Comparison of ENCODE assay signal across 10 cellular contexts in genomic region chr6:35568967-35569606, GRCh38. TPM values are rescaled to one million over a fixed set of nuclear protein-coding genes. Genes with fewer than 3 reads are reported as not detected.
DNase-seq lines count a peak whose midpoint lies in the region; ATAC-seq, FAIRE-seq and TF ChIP-seq lines count a peak whose summit lies in the region.
"Had no signal": no experiment of that assay in that cellular context is flagged by ENCODE, and none has a peak within 500 bp of the region (broad histone marks: within the 10 kb centered on the region; RNA-seq: fewer than 3 reads in every experiment).

No MANE protein-coding gene starts in this region.

- peaks cover 11 to 12% of the 10 kb centered on the region in 2 experiments for H3K27me3 ChIP-seq in endothelial cell of umbilical vein (ENCODE audit: control insufficient read depth in 2 of 2, insufficient read depth in 2 of 2, low read length in 2 of 2)
- H3K27me3 ChIP-seq: BLaER1 had no signal

- no peak overlapping the region for H3K4me3 ChIP-seq in endothelial cell of umbilical vein (replicated peaks in 1 of 3; ENCODE audit: insufficient read depth in 1 of 3, low read depth in 1 of 3, low read length in 3 of 3)
- H3K4me3 ChIP-seq: BLaER1 had no signal

- H3K9me1 ChIP-seq in endothelial cell of umbilical vein (replicated peaks; ENCODE audit: control insufficient read depth, extremely low read depth, insufficient read depth, low read length) = no peaks in the 10 kb centered on the region

- H3K36me3 Mint-ChIP-seq in activated CD4-positive, alpha-beta T cell treated with anti-CD3 and anti-CD28 coated beads for 36 hours (ENCODE audit: low read depth) = peaks cover 11% of the 10 kb centered on the region

- peak; percentile 80 for ATAC-seq in activated CD4-positive, alpha-beta T cell treated with anti-CD3 and anti-CD28 coated beads for 36 hours
- no peak for ATAC-seq in GM19397 (IDR thresholded peaks at IDR 0.05; ENCODE audit: unreplicated experiment)
- no peak for ATAC-seq in GM21737 (IDR thresholded peaks at IDR 0.05; ENCODE audit: unreplicated experiment)

- CTCF ChIA-PET in activated CD4-positive, alpha-beta T cell treated with anti-CD3 and anti-CD28 coated beads for 36 hours (lab: Charles Lee) = interaction anchor here (0.6 to 4.1 kb wide), 5 partner anchors 12 to 186 kb away, joined by 3 to 20 read pairs (median 5); partner anchors contain the start of gene ARMC12
- CTCF ChIA-PET in endothelial cell of umbilical vein (lab: Charles Lee) = interaction anchor here (0.7 to 6.3 kb wide), 7 partner anchors 10 to 188 kb away, joined by 3 to 60 read pairs (median 6); partner anchors contain the start of gene ARMC12

- POLR2A ChIA-PET in activated CD4-positive, alpha-beta T cell treated with anti-CD3 and anti-CD28 coated beads for 36 hours (lab: Charles Lee) = interaction anchor here (0.7 kb wide), 1 partner anchor 31 kb away, joined by 4 read pairs; no protein-coding TSS in a partner anchor
- POLR2A ChIA-PET in endothelial cell of umbilical vein (lab: Charles Lee) = no interaction called here

- H2AFZ ChIP-seq in endothelial cell of umbilical vein (ENCODE audit: low read depth, low read length) = no peak overlapping the region

- no peak for TF ChIP-seq POLR2A in endothelial cell of umbilical vein (IDR thresholded peaks at IDR 0.05; ENCODE audit: low read depth, low read length)

- BruUV-seq in endothelial cell of umbilical vein (replicated peaks; lab: Mats Ljungman, UMichigan) = no TSS peak

- peak; percentile 73 for DNase-seq in activated CD4-positive, alpha-beta T cell treated with anti-CD3 and anti-CD28 coated beads for 36 hours
- DNase-seq in activated CD4-positive, alpha-beta T cell treated with anti-CD3 and anti-CD28 coated beads for 1 hour = no peak
- peak; percentile 10 to 22 for DNase-seq in activated CD4-positive, alpha-beta T cell treated with anti-CD3 and anti-CD28 coated beads for 4 hours
- DNase-seq in endothelial cell of umbilical vein (ENCODE audit: low read depth, low spot score) (no peak), posterior cingulate gyrus (peak in 7 of 10 donors; percentile 11 to 81 (median 32))
- no peak for DNase-seq in effector CD8-positive, alpha-beta T cell (lab: John Stamatoyannopoulos, UW)

- no peak overlapping the region for H3K4me3 Mint-ChIP-seq in activated CD4-positive, alpha-beta T cell treated with anti-CD3 and anti-CD28 coated beads for 36 hours

- FAIRE-seq in endothelial cell of umbilical vein (lab: Jason Lieb, UNC) = no peak

- H3K9me3 ChIP-seq in endothelial cell of umbilical vein (replicated peaks; ENCODE audit: control insufficient read depth, insufficient read depth, low read length) = no peaks in the 10 kb centered on the region

- no peaks in the 10 kb centered on the region for H3K27me3 Mint-ChIP-seq in activated CD4-positive, alpha-beta T cell treated with anti-CD3 and anti-CD28 coated beads for 36 hours

- no peaks in the 10 kb centered on the region for H4K20me1 ChIP-seq in endothelial cell of umbilical vein (replicated peaks; ENCODE audit: control insufficient read depth, extremely low read depth, insufficient read depth, low read length)
- H4K20me1 ChIP-seq: BLaER1 had no signal

- H3K27ac Mint-ChIP-seq in activated CD4-positive, alpha-beta T cell treated with anti-CD3 and anti-CD28 coated beads for 36 hours = peak overlapping the region; percentile 12

- no peaks in the 10 kb centered on the region for H3K9me3 Mint-ChIP-seq in activated CD4-positive, alpha-beta T cell treated with anti-CD3 and anti-CD28 coated beads for 36 hours (ENCODE audit: low read depth)

- dilution Hi-C loops in endothelial cell of umbilical vein (cut with MboI; ENCODE audit: extremely low pct_ligation_motif_present, low sequenced_read_pairs) = no loop called here

- no peak overlapping the region for H3K9ac ChIP-seq in endothelial cell of umbilical vein (replicated peaks; ENCODE audit: extremely low read depth, insufficient read depth, low read length)
- H3K9ac ChIP-seq: BLaER1 had no signal

- no peak overlapping the region for H3K27ac ChIP-seq in endothelial cell of umbilical vein (ENCODE audit: insufficient read depth, low read depth, low read length)
- H3K27ac ChIP-seq: BLaER1 had no signal

- no peaks in the 10 kb centered on the region for H3K79me2 ChIP-seq in endothelial cell of umbilical vein (ENCODE audit: control insufficient read depth, insufficient read depth, low read length)

- intact Hi-C loops in activated CD4-positive, alpha-beta T cell treated with anti-CD3 and anti-CD28 coated beads for 36 hours (cut with DNase I, micrococcal nuclease) = loop anchor here in 1 of 2 experiments (1.0 kb wide), 1 partner anchor 167 kb away; no protein-coding TSS in a partner anchor
- intact Hi-C loops in endothelial cell of umbilical vein (cut with micrococcal nuclease) (loop anchor here (1.0 to 5.0 kb wide), 2 partner anchors 47 to 168 kb away; partner anchors contain the start of gene ARMC12), posterior cingulate gyrus (cut with DNase I) (no loop called here)

- peaks cover 5% of the 10 kb centered on the region for H3K4me1 Mint-ChIP-seq in activated CD4-positive, alpha-beta T cell treated with anti-CD3 and anti-CD28 coated beads for 36 hours

- no peak overlapping the region for H3K4me2 ChIP-seq in endothelial cell of umbilical vein (ENCODE audit: insufficient read depth, low read length)
- H3K4me2 ChIP-seq: BLaER1 had no signal

- peak; percentile 44 to 68 for TF ChIP-seq CTCF in endothelial cell of umbilical vein (IDR thresholded peaks at IDR 0.05; ENCODE audit: extremely low read depth in 1 of 2, insufficient read depth in 1 of 2, low read depth in 1 of 2, low read length in 2 of 2)

- H3K36me3 ChIP-seq in endothelial cell of umbilical vein (ENCODE audit: control insufficient read depth in 2 of 2, extremely low read depth in 1 of 2, insufficient read depth in 2 of 2, low read length in 2 of 2) = no peaks in the 10 kb centered on the region

- no peaks in the 10 kb centered on the region for H3K4me1 ChIP-seq in endothelial cell of umbilical vein (ENCODE audit: control insufficient read depth, extremely low read depth, insufficient read depth, low read length)
- H3K4me1 ChIP-seq: BLaER1 had no signal

TF ChIP-seq in endothelial cell of umbilical vein, 7 proteins besides CTCF, POLR2A, EP300 and RAD21:
- TF ChIP-seq JUN (IDR thresholded peaks at IDR 0.05; ENCODE audit: borderline replicate concordance, insufficient read depth, insufficient read length, low read depth) (no peak), MYC (IDR thresholded peaks at IDR 0.05; ENCODE audit: low read depth, low read length) (no peak), EZH2 (IDR thresholded peaks at IDR 0.05; ENCODE audit: borderline replicate concordance, low read depth, low read length, severe bottlenecking) (no peak), POLR2AphosphoS5 (IDR thresholded peaks at IDR 0.05; ENCODE audit: insufficient read depth, low read depth, low read length) (no peak), GATA2 (IDR thresholded peaks at IDR 0.05; ENCODE audit: insufficient read depth, insufficient read length, low read depth, low read length) (no peak)

RNA-seq across cellular contexts. Expression of gene TULP1, which starts 56.4 kb away (rescaled TPM):
- not detected for total RNA-seq in activated CD4-positive, alpha-beta T cell treated with anti-CD3 and anti-CD28 coated beads for 36 hours
- not detected in 2 replicates for total RNA-seq in endothelial cell of umbilical vein
- polyA plus RNA-seq in endothelial cell of umbilical vein = not detected in 2 replicates
- not detected in 2 replicates for polyA plus RNA-seq in endothelial cell of umbilical vein (2011; cell fraction: cytosol; rRNA removed)
- polyA plus RNA-seq in endothelial cell of umbilical vein (2011; cell fraction: nucleus; rRNA removed) = not detected in 2 replicates
- polyA plus RNA-seq in endothelial cell of umbilical vein (2012) = not detected in 2 replicates
- not detected in 2 replicates for polyA minus RNA-seq in endothelial cell of umbilical vein
- not detected for polyA minus RNA-seq in endothelial cell of umbilical vein (2011; cell fraction: cytosol; rRNA and poly(A)+ RNA removed)
- polyA minus RNA-seq in endothelial cell of umbilical vein (2011; cell fraction: nucleus; rRNA and poly(A)+ RNA removed) = not detected in 2 replicates
- total RNA-seq: pulmonary artery endothelial cell had no signal

Comparison
In these comparisons a context has a peak if more than half of its experiments do, and no peak if none do; other contexts are left out.
1. DNase-seq: peak in activated CD4-positive, alpha-beta T cell treated with anti-CD3 and anti-CD28 coated beads for 36 hours (single experiment), activated CD4-positive, alpha-beta T cell treated with anti-CD3 and anti-CD28 coated beads for 4 hours (2 of 2) and posterior cingulate gyrus (7 of 10); none in activated CD4-positive, alpha-beta T cell treated with anti-CD3 and anti-CD28 coated beads for 1 hour (single experiment), endothelial cell of umbilical vein (single experiment) and effector CD8-positive, alpha-beta T cell (single experiment).